In the genomic region with DNA sequence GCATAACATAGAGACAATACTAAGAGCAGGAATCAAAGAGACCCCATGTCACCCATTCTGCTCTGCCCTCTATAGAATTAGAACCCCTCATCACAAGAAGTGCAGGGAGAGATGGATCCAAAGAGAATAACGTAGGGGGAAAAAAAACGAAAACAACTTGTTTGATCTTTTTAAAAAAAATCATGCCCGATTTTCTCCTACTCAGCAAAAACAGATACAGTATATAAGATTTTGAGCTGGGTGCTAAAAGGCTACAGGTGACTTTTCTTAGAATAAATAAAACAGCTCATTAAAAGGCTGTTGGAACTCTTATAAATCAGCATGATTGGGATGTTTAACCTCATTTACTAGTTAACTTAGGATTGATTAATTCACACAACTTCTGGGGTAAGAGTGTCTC, we compare ENCODE assay signal across 3 cellular contexts.
TF ChIP-seq lines count a peak whose summit lies in the region.

No MANE protein-coding gene starts in this region.

TF ChIP-seq in IMR-90, 13 proteins besides CTCF, POLR2A, EP300 and RAD21:
- TF ChIP-seq, protein P1, sequence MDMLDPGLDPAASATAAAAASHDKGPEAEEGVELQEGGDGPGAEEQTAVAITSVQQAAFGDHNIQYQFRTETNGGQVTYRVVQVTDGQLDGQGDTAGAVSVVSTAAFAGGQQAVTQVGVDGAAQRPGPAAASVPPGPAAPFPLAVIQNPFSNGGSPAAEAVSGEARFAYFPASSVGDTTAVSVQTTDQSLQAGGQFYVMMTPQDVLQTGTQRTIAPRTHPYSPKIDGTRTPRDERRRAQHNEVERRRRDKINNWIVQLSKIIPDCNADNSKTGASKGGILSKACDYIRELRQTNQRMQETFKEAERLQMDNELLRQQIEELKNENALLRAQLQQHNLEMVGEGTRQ (IDR thresholded peaks at IDR 0.05; ENCODE audit: low read depth, low read length): no peak
- peak; percentile 77 for TF ChIP-seq MAFK (IDR thresholded peaks at IDR 0.05; ENCODE audit: low read depth, low read length)

TF ChIP-seq in HepG2, 621 proteins besides CTCF, POLR2A, EP300 and RAD21:
- TF ChIP-seq MAFF (IDR thresholded peaks at IDR 0.05; ENCODE audit: low read depth, low read length) (peak; percentile 83), MAFK (conservative IDR thresholded peaks at IDR 0.05 in 1 of 2, IDR thresholded peaks at IDR 0.05 in 1 of 2; ENCODE audit: low read length in 2 of 2) (peak; percentile 86 to 90), ZFP90 (CRISPR knock-in tag; IDR thresholded peaks at IDR 0.05; ENCODE audit: borderline replicate concordance) (no peak)

TF ChIP-seq in HEK293T, 16 proteins besides CTCF, POLR2A, EP300 and RAD21:
- TF ChIP-seq FOXA1 (IDR thresholded peaks at IDR 0.05) (no peak), FOXM1 (IDR thresholded peaks at IDR 0.05; ENCODE audit: borderline replicate concordance) (no peak), ARNT (IDR thresholded peaks at IDR 0.05) (no peak), SUZ12 (IDR thresholded peaks at IDR 0.05) (no peak), ZNF384 (IDR thresholded peaks at IDR 0.05) (no peak), NFRKB (IDR thresholded peaks at IDR 0.05) (no peak), L3MBTL2 (conservative IDR thresholded peaks at IDR 0.05) (no peak)
TF ChIP-seq in HEK293T: peak in this region for 0.
